ENCODE assay signal across 8 cellular contexts in the genomic region with DNA sequence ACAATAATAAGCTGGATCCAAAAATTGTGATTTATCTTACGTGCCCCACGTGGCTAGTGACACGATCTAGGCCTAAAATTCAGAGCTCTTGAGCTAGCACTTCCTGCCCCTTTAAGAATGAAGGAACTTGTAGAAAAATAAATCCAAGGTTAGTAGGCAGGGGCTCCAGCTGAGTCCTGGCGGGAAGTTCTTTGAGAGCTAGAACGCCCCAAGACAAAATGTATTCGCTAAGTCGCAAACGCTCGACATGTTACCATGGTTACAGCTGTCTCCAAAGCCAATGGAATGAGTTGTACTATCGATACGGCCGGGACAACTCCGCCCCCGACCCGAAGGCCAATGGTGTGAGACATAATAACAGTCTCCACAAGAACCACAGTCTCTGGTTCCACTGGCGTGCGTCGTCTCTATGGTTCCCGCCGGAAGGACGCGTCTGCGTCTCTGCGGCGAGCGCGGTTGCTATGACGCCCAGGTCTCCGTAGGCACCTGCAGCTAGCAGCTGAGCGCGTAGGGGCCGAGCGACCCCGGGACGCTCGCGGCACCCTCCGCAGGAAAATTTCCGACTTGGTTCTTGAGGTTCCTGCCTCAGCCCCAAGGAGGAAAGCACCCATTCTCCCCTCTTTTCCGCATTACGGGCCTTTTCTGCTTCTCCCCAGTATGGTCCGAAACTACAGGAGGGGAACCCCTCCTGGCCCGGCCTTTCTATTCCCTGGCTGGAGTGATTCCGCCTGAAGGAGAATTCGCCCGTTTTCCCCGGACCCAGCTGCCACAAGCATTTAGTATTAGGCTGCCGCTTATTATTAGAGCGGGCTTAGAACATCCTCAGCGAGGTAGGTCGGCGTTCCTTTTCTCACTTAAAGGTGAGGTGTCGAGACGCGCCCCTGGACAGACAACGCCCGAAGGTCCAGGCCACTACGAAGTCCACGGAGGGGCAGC. TPM values are rescaled to one million over a fixed set of nuclear protein-coding genes. Genes with fewer than 3 reads are reported as not detected.
DNase-seq lines count a peak whose midpoint lies in the region; ATAC-seq, FAIRE-seq and TF ChIP-seq lines count a peak whose summit lies in the region.

A gene (plus strand): TSS at position 459 of the 936 bp plus-strand sequence. CDS start 17,266 bp downstream, outside the sequence.

- H3K4ac ChIP-seq in H1 (replicated peaks; ENCODE audit: insufficient read length, low read depth, low read length) = no peak within 1 kb of the TSS

- H3K9me3 Mint-ChIP-seq in CD8-positive, alpha-beta memory T cell = no peaks in the 10 kb centered on the region
- no peaks in the 10 kb centered on the region for H3K9me3 Mint-ChIP-seq in memory B cell

- no peak within 1 kb of the TSS for H2BK120ac ChIP-seq in H1 (replicated peaks; ENCODE audit: low read depth, low read length)

- H4K8ac ChIP-seq in H1 (ENCODE audit: extremely low read depth, insufficient read depth, low read length) = no peak within 1 kb of the TSS

- FAIRE-seq in H1 (lab: Jason Lieb, UNC) = peak; percentile 94

- peak within 1 kb of the TSS; percentile 28 for H3K23ac ChIP-seq in H1 (ENCODE audit: insufficient read length)

- CTCF ChIA-PET in CD8-positive, alpha-beta memory T cell (lab: Charles Lee) = no interaction called here
- CTCF ChIA-PET in H1 (lab: Charles Lee; ENCODE audit: partially characterized antibody) = interaction anchor here (1.1 to 1.3 kb wide), 3 partner anchors 17 to 292 kb away, joined by 3 to 4 read pairs (median 4); no protein-coding TSS in a partner anchor

- no peaks in the 10 kb centered on the region for H3K79me1 ChIP-seq in H1 (ENCODE audit: low read depth, low read length)

- H3K27ac ChIP-seq in CD8-positive, alpha-beta memory T cell (ENCODE audit: low read depth, low read length) = peak within 1 kb of the TSS; percentile 57
- H3K27ac ChIP-seq in H1 (ENCODE audit: low read depth, low read length) = peak within 1 kb of the TSS; percentile 73; the same call in 1 of the 2 replicates

- H3K23me2 ChIP-seq in H1 (ENCODE audit: low read depth, low read length) = peaks cover 8% of the 10 kb centered on the region

- H3K27me3 Mint-ChIP-seq in CD8-positive, alpha-beta memory T cell = no peaks in the 10 kb centered on the region
- no peaks in the 10 kb centered on the region for H3K27me3 Mint-ChIP-seq in memory B cell

- H3K27ac Mint-ChIP-seq in CD8-positive, alpha-beta memory T cell = peak within 1 kb of the TSS; percentile 88 to 99 (median 97)
- peak within 1 kb of the TSS; percentile 94 for H3K27ac Mint-ChIP-seq in memory B cell

- TF ChIP-seq EP300 in H1 (IDR thresholded peaks at IDR 0.05; ENCODE audit: borderline replicate concordance in 1 of 2, low read depth in 2 of 2, low read length in 2 of 2) = no peak; a peak in 1 of 3 replicates

- H3K36me3 Mint-ChIP-seq in CD8-positive, alpha-beta memory T cell = peaks cover 0 to 41% (median 3%) of the 10 kb centered on the region in 3 donors
- H3K36me3 Mint-ChIP-seq in memory B cell = peaks cover 18% of the 10 kb centered on the region

- POLR2A ChIA-PET in CD8-positive, alpha-beta memory T cell (lab: Charles Lee) = interaction anchor here (1.5 kb wide), 1 partner anchor 304 kb away, joined by 9 read pairs; a partner anchor contains a TSS
- POLR2A ChIA-PET in H1 (lab: Charles Lee; ENCODE audit: partially characterized antibody) = interaction anchor here (0.7 to 1.3 kb wide), 3 partner anchors 10 to 184 kb away, joined by 3 to 4 read pairs (median 3); no protein-coding TSS in a partner anchor

- DNase-seq in CD8-positive, alpha-beta memory T cell = peak; percentile 93 to 99 (median 98)
- DNase-seq in HT-29 (ENCODE audit: low spot score) (peak; percentile 99), H1 (ENCODE audit: low read depth in 1 of 2, low spot score in 2 of 2) (peak; percentile 89 to 97), memory B cell (ENCODE audit: low spot score in 2 of 2) (peak; percentile 84 to 93)
- DNase-seq in NK-92 treated with Interleukin-12 subunit alpha and Interleukin-12 subunit beta, amount 100 ng/mL, for 24 hours (lab: John Stamatoyannopoulos, UW) = peak; percentile 77
- DNase-seq in activated CD8-positive, alpha-beta memory T cell treated with anti-CD3 and anti-CD28 coated beads for 48 hours (ENCODE audit: low read depth in 2 of 3, low spot score in 2 of 3) = peak; percentile 69 to 82 (median 80)
- DNase-seq in stimulated activated CD4-positive, alpha-beta T cell treated with anti-CD3 and anti-CD28 coated beads, TNF-alpha, amount 100 ng/mL, for 48 hours (ENCODE audit: low read depth in 3 of 3) = peak; percentile 89 to 94 (median 90)

- peak within 1 kb of the TSS; percentile 10 for H3K56ac ChIP-seq in H1 (replicated peaks; ENCODE audit: insufficient read length, low read depth, low read length)

- H2BK15ac ChIP-seq in H1 (ENCODE audit: low read length) = no peak within 1 kb of the TSS

- H3K4me3 ChIP-seq in CD8-positive, alpha-beta memory T cell (ENCODE audit: low read length) = peak within 1 kb of the TSS; percentile 59
- peak within 1 kb of the TSS; percentile 59 to 73 (median 68) for H3K4me3 ChIP-seq in H1 (ENCODE audit: extremely low read depth in 1 of 4, insufficient read depth in 2 of 4, low read depth in 3 of 4, low read length in 4 of 4)

- H3K36me3 ChIP-seq in CD8-positive, alpha-beta memory T cell (ENCODE audit: insufficient read depth, low read length) = peaks cover 23% of the 10 kb centered on the region
- peaks cover 0 to 17% (median 4%) of the 10 kb centered on the region in 4 experiments; a peak in 2 of 8 replicates for H3K36me3 ChIP-seq in H1 (ENCODE audit: control insufficient read depth in 2 of 4, insufficient read depth in 4 of 4, low read length in 3 of 4)

- H3K4me1 Mint-ChIP-seq in CD8-positive, alpha-beta memory T cell = peaks cover 45 to 49% (median 46%) of the 10 kb centered on the region in 3 donors
- peaks cover 17% of the 10 kb centered on the region for H3K4me1 Mint-ChIP-seq in memory B cell

- H2AK5ac ChIP-seq in H1 (ENCODE audit: low read depth, low read length) = no peak within 1 kb of the TSS

- peak within 1 kb of the TSS; percentile 83 to 92 (median 87) for H3K4me3 Mint-ChIP-seq in CD8-positive, alpha-beta memory T cell
- peak within 1 kb of the TSS; percentile 87 for H3K4me3 Mint-ChIP-seq in memory B cell

- peak in 1 of 2 experiments; percentile 39; a peak in 1 of 3 replicates for TF ChIP-seq POLR2A in H1 (IDR thresholded peaks at IDR 0.05; ENCODE audit: control extremely low read depth in 1 of 2, low read depth in 2 of 2, low read length in 2 of 2)

- no peak for TF ChIP-seq RAD21 in H1 (IDR thresholded peaks at IDR 0.05 in 1 of 2, conservative IDR thresholded peaks at IDR 0.05 in 1 of 2; ENCODE audit: low read depth in 2 of 2, low read length in 2 of 2)

- no peak within 1 kb of the TSS for H2BK5ac ChIP-seq in H1 (ENCODE audit: low read depth, low read length)

- peak within 1 kb of the TSS; percentile 58 for H2AFZ ChIP-seq in H1 (ENCODE audit: low read length)

- peaks cover 22% of the 10 kb centered on the region for H3K4me1 ChIP-seq in CD8-positive, alpha-beta memory T cell (ENCODE audit: insufficient read depth, low read length)
- H3K4me1 ChIP-seq in H1 (replicated peaks in 1 of 4; ENCODE audit: control insufficient read depth in 3 of 4, insufficient read depth in 4 of 4, low read length in 3 of 4) = peaks cover 0 to 3% (median 0%) of the 10 kb centered on the region in 4 experiments; a peak in 2 of 7 replicates

- H3K9me3 ChIP-seq in CD8-positive, alpha-beta memory T cell (ENCODE audit: low read length) = no peaks in the 10 kb centered on the region
- H3K9me3 ChIP-seq in H1 (ENCODE audit: insufficient read depth in 2 of 2, low read depth in 1 of 2, low read length in 1 of 2) = no peaks in the 10 kb centered on the region

- H3K79me2 ChIP-seq in H1 (ENCODE audit: control insufficient read depth in 1 of 2, insufficient read depth in 2 of 2, low read length in 2 of 2) = no peaks in the 10 kb centered on the region

- no peak within 1 kb of the TSS for H3K14ac ChIP-seq in H1 (ENCODE audit: insufficient read length)

- H4K20me1 ChIP-seq in H1 (replicated peaks in 1 of 2; ENCODE audit: control insufficient read depth in 1 of 2, insufficient read depth in 2 of 2, low read length in 2 of 2) = no peaks in the 10 kb centered on the region

- H2BK20ac ChIP-seq in H1 (ENCODE audit: low read length) = no peak within 1 kb of the TSS

- H2BK12ac ChIP-seq in H1 (ENCODE audit: low read depth, low read length) = no peak within 1 kb of the TSS

- no peak within 1 kb of the TSS for H4K5ac ChIP-seq in H1 (ENCODE audit: insufficient read length, low read depth, low read length)

- WGBS in H1 (ENCODE audit: extremely low coverage in 1 of 2, insufficient coverage in 1 of 2, insufficient read length in 1 of 2, insufficient replicate concordance in 2 of 2, low coverage in 1 of 2, low lambda C conversion rate in 2 of 2, missing lambda C conversion rate in 1 of 2), 2 experiments = 5% methylated on average over 59 of the region's 59 CpGs; no CpG with 5 or more reads in 1 of the 2 experiments

- H3K27me3 ChIP-seq in CD8-positive, alpha-beta memory T cell (ENCODE audit: insufficient read depth, low read length, poor library complexity, severe bottlenecking) = no peaks in the 10 kb centered on the region
- H3K27me3 ChIP-seq in H1 (replicated peaks in 1 of 4; ENCODE audit: control insufficient read depth in 3 of 4, extremely low read depth in 1 of 4, insufficient read depth in 3 of 4, low read length in 3 of 4) = no peaks in the 10 kb centered on the region

- H3K18ac ChIP-seq in H1 (ENCODE audit: extremely low read depth, low read length) = no peak within 1 kb of the TSS

- H4K91ac ChIP-seq in H1 (replicated peaks; ENCODE audit: insufficient read length, low read length) = no peak within 1 kb of the TSS

- no peak for TF ChIP-seq CTCF in H1 (IDR thresholded peaks at IDR 0.05; ENCODE audit: control extremely low read depth in 1 of 3, insufficient read depth in 1 of 3, low read depth in 1 of 3, low read length in 3 of 3)

- H3K4me2 ChIP-seq in H1 (ENCODE audit: insufficient read depth in 1 of 2, low read depth in 2 of 2, low read length in 2 of 2) = peak within 1 kb of the TSS; percentile 69 to 89

- H3K9ac ChIP-seq in H1 (replicated peaks in 1 of 4; ENCODE audit: extremely low read depth in 1 of 4, low read depth in 3 of 4, low read length in 3 of 4) = peak within 1 kb of the TSS in 2 of 4 experiments; percentile 42 to 65; a peak in 3 of 7 replicates

- ATAC-seq in GM21367 (IDR thresholded peaks at IDR 0.05; ENCODE audit: unreplicated experiment) (peak; percentile 96), memory B cell (ENCODE audit: low read depth) (peak; percentile 93)

RNA-seq across cellular contexts. Expression of the gene that starts here (rescaled TPM):
- total RNA-seq in CD8-positive, alpha-beta memory T cell = 1 to 10 TPM; 1.5 to 1.9 TPM
- polyA plus RNA-seq in CD8-positive, alpha-beta memory T cell = 0.58 TPM
- total RNA-seq in HT-29 (2014; rRNA removed; shearing (Covaris generic)) = 0.44 and 1.0 TPM in 2 replicates
- total RNA-seq in H1 (2021; fragmentation: NEBNext Ultra II Directional; extraction: Animal tissue kit (Norgen Biotek cat#: 25700)) = 0.98 and 1.8 TPM in 2 replicates
- 0.38 and 0.60 TPM in 2 replicates for polyA plus RNA-seq in H1 (2011; rRNA removed)
- polyA plus RNA-seq in H1 (2011; cell fraction: cytosol; rRNA removed) = 0.54 TPM
- polyA plus RNA-seq in H1 (2011; cell fraction: nucleus; rRNA removed) = 1.0 TPM
- 0.37 to 0.95 TPM (median 0.79 TPM) in 4 replicates for polyA plus RNA-seq in H1 (2012, experiment 1 of 2)
- polyA plus RNA-seq in H1 (2012, experiment 2 of 2) = 0.10 TPM
- polyA plus RNA-seq in H1 (2013, experiment 1 of 2) = 2.9 TPM
- polyA plus RNA-seq in H1 (2013, experiment 2 of 2) = 1.8 TPM
- 0.88 and 2.1 TPM in 2 replicates for polyA minus RNA-seq in H1 (2011; rRNA and poly(A)+ RNA removed)
- not detected for polyA minus RNA-seq in H1 (2011; cell fraction: cytosol; rRNA and poly(A)+ RNA removed)
- 2.9 TPM for polyA minus RNA-seq in H1 (2011; cell fraction: nucleus; rRNA and poly(A)+ RNA removed)

Comparison
In these comparisons a context has a peak if more than half of its experiments do, and no peak if none do; other contexts are left out.
1. Peak in every context shown above with its lines: DNase-seq, ATAC-seq, H3K4me3 ChIP-seq and H3K27ac ChIP-seq.